In the genomic region with DNA sequence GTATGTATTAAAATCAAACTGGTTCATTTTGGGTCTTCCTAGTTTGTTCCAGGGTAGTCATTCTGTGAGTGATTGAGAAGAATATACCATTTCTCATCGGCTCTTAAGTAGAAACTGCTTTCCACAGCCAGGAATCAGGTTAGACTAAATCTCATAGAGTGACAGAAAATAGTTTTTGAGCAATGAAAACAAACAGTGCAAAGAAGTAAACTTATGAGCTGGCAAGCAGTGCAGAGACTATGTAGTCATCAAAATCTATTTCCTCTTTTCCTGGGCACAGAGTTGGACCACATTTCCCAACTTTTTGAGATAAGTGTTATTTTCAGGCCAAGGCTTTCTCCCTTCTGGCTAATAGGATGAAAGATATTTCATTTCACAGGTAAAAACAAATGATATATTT, we compare ENCODE assay signal across 22 cellular contexts.
DNase-seq lines count a peak whose midpoint lies in the region; ATAC-seq and TF ChIP-seq lines count a peak whose summit lies in the region.
"Had no signal": no experiment of that assay in that cellular context is flagged by ENCODE, and none has a peak within 500 bp of the region (broad histone marks: within the 10 kb centered on the region; RNA-seq: fewer than 3 reads in every experiment).

No MANE protein-coding gene starts in this region.

- H3K4me3 ChIP-seq in GM23248 = no peak overlapping the region
- no peak overlapping the region for H3K4me3 ChIP-seq in epithelial cell of esophagus (ENCODE audit: low read length)
- H3K4me3 ChIP-seq in skeletal muscle cell (ENCODE audit: low read depth, low read length) = no peak overlapping the region
- H3K4me3 ChIP-seq: ascending aorta had no signal

- no peak overlapping the region for H3K9ac ChIP-seq in GM23248

- H2AFZ ChIP-seq in GM23248 = no peak overlapping the region

- no peaks in the 10 kb centered on the region for H3K9me3 ChIP-seq in GM23248 (ENCODE audit: low read depth)
- H3K9me3 ChIP-seq: ascending aorta, neutrophil had no signal

- H3K27me3 ChIP-seq in GM23248 (replicated peaks; ENCODE audit: insufficient read depth) = no peaks in the 10 kb centered on the region
- H3K27me3 ChIP-seq: ascending aorta, neutrophil had no signal

- peaks cover 35% of the 10 kb centered on the region for H3K36me3 ChIP-seq in GM23248 (ENCODE audit: low read depth)

- DNase-seq in GM23248 (peak; percentile 66), OCI-M1 (lab: John Stamatoyannopoulos, UW) (peak; percentile 28), epithelial cell of esophagus (ENCODE audit: low read depth) (peak; percentile 52), skeletal muscle cell (ENCODE audit: low read depth) (peak; percentile 6), NCI-H748 treated with DMSO at 0.1 percent for 48 hours (lab: John Stamatoyannopoulos, UW) (no peak)
- DNase-seq: activated CD8-positive, alpha-beta memory T cell treated with anti-CD3 and anti-CD28 coated beads for 24 hours; activated gamma-delta T cell treated with Interleukin-2 at 50 U/mL for 16 hours; CD4-positive, alpha-beta T cell; DND-41; glutamatergic neuron; islet precursor cell; KBM-7; midbrain; NCI-H146; NCI-H345; small intestine; WERI-Rb-1 had no signal

- in situ Hi-C loops in GM23248 (cut with MboI) = no loop called here

- peak overlapping the region; percentile 22 for H3K4me2 ChIP-seq in GM23248 (ENCODE audit: unreplicated experiment)

- H4K20me1 ChIP-seq in GM23248 (ENCODE audit: insufficient read depth) = no peaks in the 10 kb centered on the region; the same call in 1 of the 2 replicates

- ATAC-seq in HG02798 (IDR thresholded peaks at IDR 0.05; ENCODE audit: poor library complexity, unreplicated experiment) = no peak
- no peak for ATAC-seq in HG03460 (IDR thresholded peaks at IDR 0.05; ENCODE audit: unreplicated experiment)
- ATAC-seq: SK-N-SH treated with all-trans-retinoic acid at 6 μM for 48 hours had no signal

- H3K27ac ChIP-seq in GM23248 = peak overlapping the region; percentile 47
- H3K27ac ChIP-seq: neutrophil, WERI-Rb-1 had no signal

- no peaks in the 10 kb centered on the region; the same call in 1 of the 2 replicates for H3K9me2 ChIP-seq in GM23248 (ENCODE audit: insufficient read depth)

- no peak for TF ChIP-seq CTCF in epithelial cell of esophagus (IDR thresholded peaks at IDR 0.05; ENCODE audit: insufficient read depth, low read depth, low read length, missing control alignments)

- 78 to 83% methylated on average over 1 of the region's 1 CpG for WGBS in GM23248 (ENCODE audit: low coverage in 1 of 2, low lambda C conversion rate in 2 of 2, missing lambda C conversion rate in 2 of 2), 2 experiments

- H3K4me1 ChIP-seq in GM23248 (ENCODE audit: insufficient read depth) = peaks cover 30% of the 10 kb centered on the region

- peaks cover 22% of the 10 kb centered on the region for H3F3A ChIP-seq in GM23248 (ENCODE audit: insufficient read depth)

- H3K79me2 ChIP-seq in GM23248 (ENCODE audit: insufficient read depth) = peaks cover 96% of the 10 kb centered on the region
